ENCODE assay signal across 14 cellular contexts in genomic region chr15:99421172-99421656, GRCh38.
DNase-seq lines count a peak whose midpoint lies in the region; ATAC-seq and TF ChIP-seq lines count a peak whose summit lies in the region.
"Had no signal": no experiment of that assay in that cellular context is flagged by ENCODE, and none has a peak within 500 bp of the region (broad histone marks: within the 10 kb centered on the region; RNA-seq: fewer than 3 reads in every experiment).

No MANE protein-coding gene starts in this region.

- no peaks in the 10 kb centered on the region for H3K36me3 Mint-ChIP-seq in WTC11

- peaks cover 11% of the 10 kb centered on the region; the same call in 1 of the 2 replicates for H3K4me1 Mint-ChIP-seq in WTC11

- H3K23ac ChIP-seq in trophoblast cell (ENCODE audit: low read length), result no peak overlapping the region

- peaks cover 22% of the 10 kb centered on the region for H3K79me1 ChIP-seq in trophoblast cell (ENCODE audit: low read length)

- no peak overlapping the region for H3K4me2 ChIP-seq in trophoblast cell (ENCODE audit: low read length)

- H3K27ac ChIP-seq in HEK293 (ENCODE audit: extremely low read depth, low read depth, low read length) (no peak overlapping the region), trophoblast cell (ENCODE audit: low read depth, low read length) (no peak overlapping the region)
- H3K27ac ChIP-seq: adrenal gland, SK-N-MC had no signal

- WGBS in trophoblast cell (ENCODE audit: extremely low coverage, insufficient coverage, insufficient read length), result no CpG with 5 or more reads among the region's 6 CpGs

- H3K9me3 ChIP-seq in HEK293 (ENCODE audit: control insufficient read depth, insufficient read depth, low read depth, low read length) (no peaks in the 10 kb centered on the region), trophoblast cell (ENCODE audit: insufficient read depth, low read depth, low read length) (no peaks in the 10 kb centered on the region)
- H3K9me3 ChIP-seq: adrenal gland had no signal

- H2AK5ac ChIP-seq in trophoblast cell (ENCODE audit: low read length), result no peak overlapping the region

- H3K36me3 ChIP-seq in HEK293 (ENCODE audit: control insufficient read depth in 2 of 2, insufficient read depth in 1 of 2, low read length in 2 of 2) (no peaks in the 10 kb centered on the region), trophoblast cell (ENCODE audit: control insufficient read depth in 1 of 2, insufficient read depth in 2 of 2, low read length in 2 of 2) (no peaks in the 10 kb centered on the region)
- H3K36me3 ChIP-seq: adrenal gland had no signal

- H3K27me3 Mint-ChIP-seq in WTC11 (ENCODE audit: low read depth), result peaks cover 2% of the 10 kb centered on the region; the same call in 1 of the 2 replicates

- H3K27me3 ChIP-seq in trophoblast cell (ENCODE audit: insufficient read depth, low read length), result no peaks in the 10 kb centered on the region
- H3K27me3 ChIP-seq: adrenal gland had no signal

- H3K9ac ChIP-seq in trophoblast cell (ENCODE audit: low read length), result no peak overlapping the region

- peak overlapping the region; percentile 58 for H4K91ac ChIP-seq in trophoblast cell (ENCODE audit: low read depth, low read length)

- no peak overlapping the region for H4K12ac ChIP-seq in trophoblast cell (ENCODE audit: low read depth, low read length)

- CTCF ChIA-PET in HEK293 (lab: Yijun Ruan, JAX), result interaction anchor here (0.6 to 1.0 kb wide), 2 partner anchors 12 to 340 kb away, joined by 3 read pairs; no protein-coding TSS in a partner anchor
- CTCF ChIA-PET in WTC11 (lab: Charles Lee), result interaction anchor here (1.1 to 1.8 kb wide), 3 partner anchors 12 to 283 kb away, joined by 3 to 12 read pairs (median 4); no protein-coding TSS in a partner anchor
- CTCF ChIA-PET in GM10248 (lab: Yijun Ruan, JAX), result no interaction called here

- H3K4me3 ChIP-seq in HEK293 (ENCODE audit: low read depth, low read length) (no peak overlapping the region), cardiac fibroblast (replicated peaks in 1 of 2; ENCODE audit: low read depth in 2 of 2, low read length in 2 of 2) (no peak overlapping the region), trophoblast cell (ENCODE audit: low read depth, low read length) (no peak overlapping the region)
- H3K4me3 ChIP-seq: adrenal gland, SK-N-MC, skin epidermis had no signal

- H3K4ac ChIP-seq in trophoblast cell (ENCODE audit: low read depth, low read length), result peak overlapping the region; percentile 51

- H3K14ac ChIP-seq in trophoblast cell (ENCODE audit: low read length), result no peak overlapping the region

- POLR2A ChIA-PET in HEK293 (lab: Yijun Ruan, JAX) (no interaction called here), WTC11 (lab: Charles Lee) (no interaction called here), GM10248 (lab: Yijun Ruan, JAX) (no interaction called here)

- H2BK5ac ChIP-seq in trophoblast cell (ENCODE audit: low read depth, low read length, poor library complexity), result no peak overlapping the region

- peak overlapping the region; percentile 74 for H4K8ac ChIP-seq in trophoblast cell (ENCODE audit: low read depth, low read length)

- H3K4me1 ChIP-seq in HEK293 (ENCODE audit: control insufficient read depth, insufficient read depth, low read length), result no peaks in the 10 kb centered on the region
- H3K4me1 ChIP-seq in trophoblast cell (ENCODE audit: control insufficient read depth in 1 of 2, insufficient read depth in 2 of 2, low read length in 2 of 2), result peaks cover 19 to 20% of the 10 kb centered on the region in 2 experiments
- H3K4me1 ChIP-seq: adrenal gland had no signal

- TF ChIP-seq CTCF in HEK293 (tag by site-specific recombination; IDR thresholded peaks at IDR 0.05) (no peak), WTC11 (IDR thresholded peaks at IDR 0.05) (no peak), cardiac fibroblast (IDR thresholded peaks at IDR 0.05; ENCODE audit: low read depth, low read length) (no peak), GM10248 (IDR thresholded peaks at IDR 0.05; ENCODE audit: control extremely low read depth, extremely low read depth, low read depth, missing control alignments) (no peak)

- no peak overlapping the region for H3K4me3 Mint-ChIP-seq in WTC11

- H2BK120ac ChIP-seq in trophoblast cell (ENCODE audit: insufficient read depth, low read length, poor library complexity), result peak overlapping the region; percentile 24

- no peak overlapping the region for H2BK12ac ChIP-seq in trophoblast cell (ENCODE audit: low read length)

- H3K27ac Mint-ChIP-seq in WTC11, result no peak overlapping the region

- DNase-seq in WTC11 (ENCODE audit: low spot score), result peak; percentile 45
- peak; percentile 23 to 38 for DNase-seq in cardiac fibroblast (ENCODE audit: low read depth in 2 of 2)
- no peak for DNase-seq in trophoblast cell
- no peak for DNase-seq in GM10248 (ENCODE audit: extremely low spot score)
- no peak for DNase-seq in RPMI8226
- DNase-seq: DMS79, NCI-H187, substantia nigra had no signal

- peak; percentile 51 for ATAC-seq in WTC11
- ATAC-seq in GM21447 (IDR thresholded peaks at IDR 0.05; ENCODE audit: unreplicated experiment), result no peak
- ATAC-seq in HG02571 (IDR thresholded peaks at IDR 0.05; ENCODE audit: unreplicated experiment), result no peak

- H2AFZ ChIP-seq in trophoblast cell (ENCODE audit: insufficient read depth, low read length, poor library complexity), result peak overlapping the region; percentile 48

- peaks cover 6% of the 10 kb centered on the region for H3K79me2 ChIP-seq in trophoblast cell (ENCODE audit: control insufficient read depth, insufficient read depth, low read length, poor library complexity)

- no peak overlapping the region for H3K18ac ChIP-seq in trophoblast cell (ENCODE audit: low read length)

- H3K9me3 Mint-ChIP-seq in WTC11, result peaks cover 12% of the 10 kb centered on the region

TF ChIP-seq in HEK293, 187 proteins besides CTCF, POLR2A, EP300 and RAD21 (continues in another document):
- TF ChIP-seq ZNF223 (tag by site-specific recombination; IDR thresholded peaks at IDR 0.05) (no peak), ZFP69B (tag by site-specific recombination; IDR thresholded peaks at IDR 0.05) (0 out of 2 replicates have a peak, but pooled peaks have one; percentile 14), ZNF544 (tag by site-specific recombination; IDR thresholded peaks at IDR 0.05) (no peak), ZSCAN18 (tag by site-specific recombination; IDR thresholded peaks at IDR 0.05) (no peak)

TF ChIP-seq in WTC11, 78 proteins besides CTCF, POLR2A, EP300 and RAD21:
- TF ChIP-seq ZNF423 (CRISPR knock-in tag; IDR thresholded peaks at IDR 0.05) (no peak), GABPB1 (CRISPR knock-in tag; IDR thresholded peaks at IDR 0.05) (peak; percentile 51; the same call in 1 of the 2 replicates), PRRX2 (CRISPR knock-in tag; IDR thresholded peaks at IDR 0.05) (no peak), RELA (CRISPR knock-in tag; IDR thresholded peaks at IDR 0.05; ENCODE audit: borderline replicate concordance) (no peak), FOXK1 (CRISPR knock-in tag; IDR thresholded peaks at IDR 0.05) (peak; percentile 50; the same call in 1 of the 2 replicates), ATF3 (CRISPR knock-in tag; conservative IDR thresholded peaks at IDR 0.05) (no peak), ERG (CRISPR knock-in tag; IDR thresholded peaks at IDR 0.05) (no peak), NR2C2 (CRISPR knock-in tag; IDR thresholded peaks at IDR 0.05) (no peak)

Comparison
In these comparisons a context has a peak if more than half of its experiments do, and no peak if none do; other contexts are left out.
1. DNase-seq: peak in WTC11 (single experiment) and cardiac fibroblast (2 of 2); none in trophoblast cell (0 of 2), GM10248 (single experiment) and RPMI8226 (single experiment).